ENCODE assay signal across 32 cellular contexts in the genomic region with DNA sequence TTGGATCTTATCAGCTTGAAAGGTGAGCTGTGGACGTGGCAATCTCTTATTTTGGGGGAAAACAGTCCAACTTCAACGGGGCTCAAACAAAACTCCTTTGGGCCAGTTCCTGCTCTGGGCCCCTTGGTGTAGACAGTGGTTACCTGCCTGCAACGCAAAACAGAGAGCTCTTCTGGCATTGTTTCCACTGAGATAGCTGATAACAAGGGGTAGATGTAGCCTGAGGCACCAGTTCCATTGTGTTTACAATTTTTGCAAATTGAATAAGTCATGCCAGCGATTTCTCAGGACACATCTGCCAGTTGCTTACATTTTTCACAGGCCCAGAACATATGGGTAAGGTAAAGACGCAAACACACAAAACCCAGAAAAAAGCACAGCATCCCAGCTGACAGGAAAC.
"Had no signal": no experiment of that assay in that cellular context is flagged by ENCODE, and none has a peak within 500 bp of the region (broad histone marks: within the 10 kb centered on the region; RNA-seq: fewer than 3 reads in every experiment).

No MANE protein-coding gene starts in this region.

- H3K9ac ChIP-seq: SK-N-SH had no signal

- ATAC-seq: activated CD4-positive, alpha-beta T cell treated with anti-CD3 and anti-CD28 coated beads for 36 hours; activated CD4-positive, CD25-positive, alpha-beta regulatory T cell treated with anti-CD3 and anti-CD28 coated beads, Interleukin-2, amount 50 U/mL, for 24 hours; activated CD8-positive, alpha-beta T cell treated with anti-CD3 and anti-CD28 coated beads, Interleukin-2, amount 10 ng/mL, durations not matched to agents 7 days and 5 days; activated naive CD4-positive, alpha-beta T cell treated with anti-CD3 and anti-CD28 coated beads, Interleukin-2, amount 50 U/mL, for 72 hours; body of pancreas; Panc1 had no signal

- H3K4me2 ChIP-seq: SK-N-SH had no signal

- H3K9me2 ChIP-seq: SK-N-SH had no signal

- H3K4me1 Mint-ChIP-seq: activated CD4-positive, alpha-beta T cell treated with anti-CD3 and anti-CD28 coated beads for 36 hours; activated CD4-positive, alpha-beta T cell treated with anti-CD3 and anti-CD28 coated beads, Interleukin-2, amount 10 ng/mL, durations not matched to agents 7 days and 5 days had no signal

- H3K9me3 Mint-ChIP-seq: activated CD4-positive, alpha-beta T cell treated with anti-CD3 and anti-CD28 coated beads, Interleukin-2, amount 10 ng/mL, durations not matched to agents 7 days and 5 days; activated T-cell treated with anti-CD3 and anti-CD28 coated beads, Interleukin-2, amount 50 U/mL, for 24 hours; activated T-helper 2 cell treated with anti-CD3 and anti-CD28 coated beads, Interferon-gamma antibody, Interleukin-2, Interleukin-4, amounts not matched to agents 10 μg/mL and 5 μg/mL and 100 μg/mL, durations not matched to agents 14 hours and 24 hours and 36 hours; T-helper 1 cell treated with Interleukin-12 subunit alpha and Interleukin-12 subunit beta and Interleukin-4 antibody, amounts not matched to agents 30 μg/mL and 1 μg/mL, for 36 hours; T-helper 2 cell treated with Interferon-gamma antibody and Interleukin-4, amounts not matched to agents 5 μg/mL and 100 μg/mL, for 36 hours had no signal

- DNase-seq: activated CD4-positive, alpha-beta T cell treated with anti-CD3 and anti-CD28 coated beads for 36 hours; activated CD4-positive, alpha-beta T cell treated with anti-CD3 and anti-CD28 coated beads, Interleukin-2, amount 10 ng/mL, durations not matched to agents 7 days and 5 days; activated CD4-positive, alpha-beta T cell treated with anti-CD3 and anti-CD28 coated beads, Interleukin-2, amount 50 U/mL, for 48 hours; activated CD8-positive, alpha-beta T cell treated with anti-CD3 and anti-CD28 coated beads, Interleukin-2, amount 10 ng/mL, durations not matched to agents 7 days and 5 days; activated gamma-delta T cell; activated naive CD4-positive, alpha-beta T cell treated with Interleukin-2 at 50 U/mL for 16 hours; activated T-cell treated with anti-CD3 and anti-CD28 coated beads, Interleukin-2, amount 50 U/mL, for 24 hours; adrenal gland; body of pancreas; Kasumi-1; KG1; MG63; NCI-H1048; NCI-H1105 treated with DMSO at 0.1 percent for 48 hours; NCI-H1436; NCI-H187; NCI-H2029 treated with DMSO at 0.1 percent for 48 hours; NCI-H2107; NCI-H226; NCI-H446 treated with DMSO at 0.1 percent for 48 hours; NCI-H524; NCI-H69; SHP77; SJCRH30; SK-N-SH had no signal

- H3K27ac Mint-ChIP-seq: activated CD4-positive, alpha-beta T cell treated with anti-CD3 and anti-CD28 coated beads for 36 hours; activated CD4-positive, alpha-beta T cell treated with anti-CD3 and anti-CD28 coated beads, Interleukin-2, amount 10 ng/mL, durations not matched to agents 7 days and 5 days; activated CD8-positive, alpha-beta T cell treated with anti-CD3 and anti-CD28 coated beads, Interleukin-2, amount 10 ng/mL, durations not matched to agents 7 days and 5 days; activated naive CD4-positive, alpha-beta T cell treated with anti-CD3 and anti-CD28 coated beads, Interleukin-2, amount 50 U/mL, for 72 hours; activated T-cell treated with anti-CD3 and anti-CD28 coated beads, Interleukin-2, amount 50 U/mL, for 24 hours; activated T-helper 2 cell treated with anti-CD3 and anti-CD28 coated beads, Interferon-gamma antibody, Interleukin-2, Interleukin-4, amounts not matched to agents 10 μg/mL and 5 μg/mL and 100 μg/mL, durations not matched to agents 14 hours and 24 hours and 36 hours; T-helper 1 cell treated with Interleukin-12 subunit alpha and Interleukin-12 subunit beta and Interleukin-4 antibody, amounts not matched to agents 30 μg/mL and 1 μg/mL, for 36 hours; T-helper 2 cell treated with Interferon-gamma antibody and Interleukin-4, amounts not matched to agents 5 μg/mL and 100 μg/mL, for 36 hours had no signal

- H3K9me3 ChIP-seq: adrenal gland, MG63, SJCRH30, SK-N-SH had no signal

- H3K36me3 Mint-ChIP-seq: activated naive CD4-positive, alpha-beta T cell treated with anti-CD3 and anti-CD28 coated beads, Interleukin-2, amount 50 U/mL, for 72 hours had no signal

- H3K27me3 ChIP-seq: body of pancreas, MG63, SJCRH30 had no signal

- H3K4me1 ChIP-seq: adrenal gland, body of pancreas, breast epithelium, SJCRH30 had no signal

- H3K4me3 Mint-ChIP-seq: activated CD4-positive, alpha-beta T cell treated with anti-CD3 and anti-CD28 coated beads for 36 hours; activated CD4-positive, alpha-beta T cell treated with anti-CD3 and anti-CD28 coated beads, Interleukin-2, amount 10 ng/mL, durations not matched to agents 7 days and 5 days; activated CD8-positive, alpha-beta T cell treated with anti-CD3 and anti-CD28 coated beads, Interleukin-2, amount 10 ng/mL, durations not matched to agents 7 days and 5 days; activated T-cell treated with anti-CD3 and anti-CD28 coated beads, Interleukin-2, amount 50 U/mL, for 24 hours; T-helper 1 cell treated with Interleukin-12 subunit alpha and Interleukin-12 subunit beta and Interleukin-4 antibody, amounts not matched to agents 30 μg/mL and 1 μg/mL, for 36 hours; T-helper 2 cell treated with Interferon-gamma antibody and Interleukin-4, amounts not matched to agents 5 μg/mL and 100 μg/mL, for 36 hours had no signal

- H3K36me3 ChIP-seq: adrenal gland, breast epithelium, MG63, SJCRH30 had no signal

- H3K4me3 ChIP-seq: adrenal gland, body of pancreas, breast epithelium, MG63, SJCRH30 had no signal

- H3K27ac ChIP-seq: adrenal gland, body of pancreas, breast epithelium, SJCRH30 had no signal
